ENCODE assay signal across 1 cellular context in genomic region chr16:2028620-2029220, GRCh38.
TF ChIP-seq lines count a peak whose summit lies in the region.

No MANE protein-coding gene starts in this region.

TF ChIP-seq in A549, 52 proteins besides CTCF, POLR2A, EP300 and RAD21 (continued from another document):
- no peak for TF ChIP-seq ELK1 (IDR thresholded peaks at IDR 0.05; ENCODE audit: low read depth, low read length)
